Comparison of ENCODE assay signal across 1 cellular context in the genomic region with DNA sequence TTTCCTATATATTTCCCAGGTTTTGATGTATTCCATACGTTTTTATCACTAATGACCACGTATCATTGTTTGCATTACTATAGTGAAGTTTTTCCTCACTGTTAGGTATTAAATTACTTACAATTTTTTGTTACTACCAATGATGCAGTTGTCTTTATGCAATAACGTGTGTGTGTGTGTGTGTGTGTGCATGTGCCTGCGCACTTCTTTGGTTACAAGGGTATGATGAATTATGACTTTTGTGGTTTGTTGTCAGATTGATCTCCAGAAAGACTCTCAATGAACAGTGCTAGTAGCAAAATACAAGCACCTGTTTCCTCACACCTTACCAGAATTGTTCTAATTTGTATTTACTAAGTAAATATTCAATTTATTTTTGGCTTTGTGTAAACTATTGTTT.
TF ChIP-seq lines count a peak whose summit lies in the region.

No MANE protein-coding gene starts in this region.

TF ChIP-seq in H1, 55 proteins besides CTCF, POLR2A, EP300 and RAD21:
- TF ChIP-seq HDAC2 (IDR thresholded peaks at IDR 0.05; ENCODE audit: borderline replicate concordance in 1 of 2, low read depth in 2 of 2, low read length in 2 of 2) (no peak), CREB1 (IDR thresholded peaks at IDR 0.05) (no peak), JUN (IDR thresholded peaks at IDR 0.05; ENCODE audit: low read depth, low read length) (no peak), CHD1 (IDR thresholded peaks at IDR 0.05; ENCODE audit: low read depth, low read length) (no peak), POU5F1 (IDR thresholded peaks at IDR 0.05; ENCODE audit: low read depth, low read length) (no peak), TCF12 (IDR thresholded peaks at IDR 0.05; ENCODE audit: low read depth, low read length) (no peak), CBX8 (IDR thresholded peaks at IDR 0.05; ENCODE audit: borderline replicate concordance, low read depth, low read length) (no peak), SIN3A (conservative IDR thresholded peaks at IDR 0.05 in 1 of 2, IDR thresholded peaks at IDR 0.05 in 1 of 2; ENCODE audit: low read depth in 1 of 2, low read length in 2 of 2) (no peak), TAF7 (optimal IDR thresholded peaks at IDR 0.05; ENCODE audit: borderline replicate concordance, low read depth, low read length) (no peak), BCL11A (IDR thresholded peaks at IDR 0.05; ENCODE audit: low read depth in 2 of 2, low read length in 2 of 2) (no peak), RBBP5 (IDR thresholded peaks at IDR 0.05; ENCODE audit: borderline replicate concordance, low read depth, low read length) (no peak), GTF2F1 (IDR thresholded peaks at IDR 0.05; ENCODE audit: borderline replicate concordance, low read depth, low read length) (no peak), TAF1 (IDR thresholded peaks at IDR 0.05; ENCODE audit: low read depth, low read length) (no peak), BRCA1 (IDR thresholded peaks at IDR 0.05; ENCODE audit: low read depth, low read length) (no peak), NRF1 (IDR thresholded peaks at IDR 0.05; ENCODE audit: low read depth, low read length) (no peak), SIX5 (IDR thresholded peaks at IDR 0.05; ENCODE audit: low read depth, low read length) (no peak), SP4 (IDR thresholded peaks at IDR 0.05; ENCODE audit: low read length) (no peak), TEAD4 (IDR thresholded peaks at IDR 0.05; ENCODE audit: low read depth, low read length) (no peak), FOSL1 (IDR thresholded peaks at IDR 0.05; ENCODE audit: insufficient read depth, low read depth, low read length) (no peak), KDM5A (IDR thresholded peaks at IDR 0.05; ENCODE audit: low read length) (no peak)
